Comparison of ENCODE assay signal across 9 cellular contexts in genomic region chr2:37616674-37616999, GRCh38. TPM values are rescaled to one million over a fixed set of nuclear protein-coding genes. Genes with fewer than 3 reads are reported as not detected.
A peak's percentile ranks its signal among the peaks of the same experiment; 100 is the strongest.
DNase-seq lines count a peak whose midpoint lies in the region; ATAC-seq, FAIRE-seq and TF ChIP-seq lines count a peak whose summit lies in the region.
"Had no signal": no experiment of that assay in that cellular context is flagged by ENCODE, and none has a peak within 500 bp of the region (broad histone marks: within the 10 kb centered on the region; RNA-seq: fewer than 3 reads in every experiment).

No MANE protein-coding gene starts in this region.

- no peak for TF ChIP-seq CTCF in GM12878 (IDR thresholded peaks at IDR 0.05 in 2 of 3, conservative IDR thresholded peaks at IDR 0.05 in 1 of 3; ENCODE audit: control insufficient read depth in 2 of 3, extremely low read depth in 1 of 3, insufficient read depth in 1 of 3, low read depth in 3 of 3, low read length in 3 of 3)

- H3K9me3 ChIP-seq in GM12878 (replicated peaks; ENCODE audit: control insufficient read depth, insufficient read depth, low read length) (no peaks in the 10 kb centered on the region; the same call in 2 of the 3 replicates), neuronal stem cell (replicated peaks in 1 of 2; ENCODE audit: control insufficient read depth in 2 of 2, insufficient read depth in 1 of 2, low read depth in 1 of 2, low read length in 2 of 2) (no peaks in the 10 kb centered on the region)

- H3K27me3 ChIP-seq in GM12878 (replicated peaks in 1 of 2; ENCODE audit: control insufficient read depth in 2 of 2, insufficient read depth in 2 of 2, low read length in 1 of 2) (no peaks in the 10 kb centered on the region), neuronal stem cell (ENCODE audit: control insufficient read depth in 3 of 3, insufficient read depth in 3 of 3, low read depth in 1 of 3, low read length in 3 of 3) (no peaks in the 10 kb centered on the region)

- H3K9ac ChIP-seq in GM12878 (ENCODE audit: control insufficient read depth, insufficient read depth, low read length), result no peak overlapping the region
- H3K9ac ChIP-seq in neuronal stem cell (ENCODE audit: low read depth, low read length, poor library complexity), result no peak overlapping the region

- in situ Hi-C loops in GM12878 (cut with MboI), result no loop called here

- no peaks in the 10 kb centered on the region for H4K20me1 ChIP-seq in GM12878 (ENCODE audit: control insufficient read depth, insufficient read depth)

- peaks cover 17% of the 10 kb centered on the region for H3K4me1 ChIP-seq in GM12878 (ENCODE audit: control insufficient read depth, insufficient read depth, low read length)
- peaks cover 0 to 4% of the 10 kb centered on the region in 2 donors for H3K4me1 ChIP-seq in neuronal stem cell (ENCODE audit: control insufficient read depth in 2 of 2, insufficient read depth in 1 of 2, low read depth in 1 of 2, low read length in 2 of 2)

- no peak overlapping the region for H2BK120ac ChIP-seq in neuronal stem cell (ENCODE audit: low read depth, low read length)

- no peak overlapping the region for H2BK5ac ChIP-seq in neuronal stem cell (ENCODE audit: low read length)

- POLR2A ChIA-PET in GM12878 (lab: Charles Lee), result interaction anchor here (1.4 to 3.9 kb wide), 3 partner anchors 9 to 27 kb away, joined by 3 to 16 read pairs (median 4); no protein-coding TSS in a partner anchor

- H3K79me1 ChIP-seq in neuronal stem cell (ENCODE audit: low read depth, low read length), result no peaks in the 10 kb centered on the region

- intact Hi-C loops in GM12878 (cut with micrococcal nuclease; ENCODE audit: unreplicated experiment), result no loop called here

- H3K79me2 ChIP-seq in GM12878 (ENCODE audit: control insufficient read depth, insufficient read depth, low read length), result peaks cover 19% of the 10 kb centered on the region

- DNase-seq in GM12878 (ENCODE audit: low read depth, low spot score) (no peak), NCI-H1105 treated with DMSO at 0.1 percent for 48 hours (lab: John Stamatoyannopoulos, UW) (no peak), DMS79 (lab: John Stamatoyannopoulos, UW) (no peak), neuronal stem cell (ENCODE audit: low spot score) (no peak), NOMO-1 treated with DMSO at 0.1 percent for 48 hours (lab: John Stamatoyannopoulos, UW; ENCODE audit: unreplicated experiment) (no peak)
- DNase-seq: NCI-H1694 had no signal

- no peak overlapping the region for H3K23ac ChIP-seq in neuronal stem cell (ENCODE audit: low read depth, low read length, poor library complexity)

- no peak overlapping the region for H3K18ac ChIP-seq in neuronal stem cell (ENCODE audit: low read length)

- no peak overlapping the region for H3K14ac ChIP-seq in neuronal stem cell (ENCODE audit: low read length)

- H3K4me3 ChIP-seq in GM12878, result no peak overlapping the region
- H3K4me3 ChIP-seq in skin epidermis, result no peak overlapping the region
- no peak overlapping the region for H3K4me3 ChIP-seq in neuronal stem cell (ENCODE audit: low read length in 2 of 2)

- TF ChIP-seq EP300 in GM12878 (IDR thresholded peaks at IDR 0.05; ENCODE audit: borderline replicate concordance in 1 of 2, control insufficient read depth in 1 of 2, low read depth in 2 of 2, low read length in 2 of 2), result no peak

- no peak overlapping the region for H3K4ac ChIP-seq in neuronal stem cell (ENCODE audit: low read length)

- CTCF ChIA-PET in GM12878 (lab: Yijun Ruan, JAX), result no interaction called here

- H3K4me2 ChIP-seq in GM12878 (ENCODE audit: control insufficient read depth, insufficient read depth) (peak overlapping the region; percentile 67; the same call in 1 of the 2 replicates), neuronal stem cell (ENCODE audit: insufficient read depth, low read length, poor library complexity, severe bottlenecking) (no peak overlapping the region)

- WGBS in GM12878 (ENCODE audit: insufficient coverage, insufficient replicate concordance, low lambda C conversion rate, missing lambda C conversion rate), result 95% methylated on average over 2 of the region's 2 CpGs
- WGBS in neuronal stem cell (ENCODE audit: extremely low coverage in 2 of 2, insufficient read length in 2 of 2, insufficient replicate concordance in 1 of 2), 2 donors, result no CpG with 5 or more reads among the region's 2 CpGs

- H2AFZ ChIP-seq in GM12878 (ENCODE audit: control insufficient read depth, low read depth, low read length), result no peak overlapping the region; the same call in 1 of the 2 replicates
- no peak overlapping the region for H2AFZ ChIP-seq in neuronal stem cell (ENCODE audit: low read length)

- no peak for TF ChIP-seq RAD21 in GM12878 (IDR thresholded peaks at IDR 0.05; ENCODE audit: insufficient read depth, low read depth, low read length)

- no peak overlapping the region for H4K8ac ChIP-seq in neuronal stem cell (ENCODE audit: low read depth, low read length)

- peak overlapping the region; percentile 72 for H3K27ac ChIP-seq in GM12878 (ENCODE audit: control insufficient read depth, insufficient read depth)
- peak overlapping the region in 11 of 21 experiments; percentile 14 to 88 (median 70) for H3K27ac ChIP-seq in skin epidermis
- H3K27ac ChIP-seq in neuronal stem cell (replicated peaks; ENCODE audit: low read length), result no peak overlapping the region

- H2BK12ac ChIP-seq in neuronal stem cell (ENCODE audit: low read length), result no peak overlapping the region

- no peak overlapping the region for H4K91ac ChIP-seq in neuronal stem cell (ENCODE audit: low read depth, low read length, poor library complexity)

- H3K36me3 ChIP-seq in GM12878 (ENCODE audit: control insufficient read depth in 2 of 2, insufficient read depth in 2 of 2, low read length in 1 of 2), result no peaks in the 10 kb centered on the region
- H3K36me3 ChIP-seq in neuronal stem cell (replicated peaks in 1 of 2; ENCODE audit: control insufficient read depth in 2 of 2, insufficient read depth in 2 of 2, low read length in 2 of 2), result no peaks in the 10 kb centered on the region

- no peak for TF ChIP-seq POLR2A in GM12878 (IDR thresholded peaks at IDR 0.05; ENCODE audit: low read depth, low read length)

- H2BK15ac ChIP-seq in neuronal stem cell (ENCODE audit: low read length), result no peak overlapping the region

- ATAC-seq in GM18858 (IDR thresholded peaks at IDR 0.05; ENCODE audit: unreplicated experiment), result peak; percentile 41
- peak; percentile 73 for ATAC-seq in HG02870 (IDR thresholded peaks at IDR 0.05; ENCODE audit: unreplicated experiment)
- ATAC-seq in GM12878, result peak; percentile 67

- no peak overlapping the region for H2AK5ac ChIP-seq in neuronal stem cell (ENCODE audit: low read depth, low read length)

- RAD21 ChIA-PET in GM12878 (lab: Charles Lee; ENCODE audit: unreplicated experiment), result interaction anchor here (1.1 to 2.5 kb wide), 5 partner anchors 24 to 58 kb away, joined by 3 to 8 read pairs (median 5); no protein-coding TSS in a partner anchor

- SMC1A ChIA-PET in GM12878 (lab: Charles Lee; ENCODE audit: uncharacterized antibody, unreplicated experiment), result interaction anchor here (0.7 to 2.2 kb wide), 7 partner anchors 9 to 203 kb away, joined by 3 to 8 read pairs (median 3); no protein-coding TSS in a partner anchor

- FAIRE-seq in GM12878 (lab: Jason Lieb, UNC), result peak; percentile 73

- no TSS peak for BruUV-seq in GM12878 (replicated peaks; lab: Mats Ljungman, UMichigan)

TF ChIP-seq in GM12878, 131 proteins besides CTCF, POLR2A, EP300 and RAD21 (continues in another document):
- TF ChIP-seq BCL3 (IDR thresholded peaks at IDR 0.05; ENCODE audit: borderline replicate concordance, insufficient read depth, low read depth, low read length, poor library complexity, severe bottlenecking), result peak; percentile 46
- TF ChIP-seq MTA2 (IDR thresholded peaks at IDR 0.05; ENCODE audit: low read depth), result 0 out of 2 replicates have a peak, but pooled peaks have one; percentile 5
- no peak for TF ChIP-seq MEF2B (IDR thresholded peaks at IDR 0.05; ENCODE audit: partially characterized antibody, poor library complexity, severe bottlenecking)
- TF ChIP-seq TCF12 (IDR thresholded peaks at IDR 0.05; ENCODE audit: low read depth, low read length), result peak; percentile 41; the same call in 1 of the 2 replicates
- no peak for TF ChIP-seq RB1 (IDR thresholded peaks at IDR 0.05; ENCODE audit: borderline replicate concordance)
- TF ChIP-seq ZZZ3 (IDR thresholded peaks at IDR 0.05; ENCODE audit: control insufficient read depth, insufficient read length, low read depth), result no peak
- no peak for TF ChIP-seq NFXL1 (IDR thresholded peaks at IDR 0.05; ENCODE audit: borderline replicate concordance)
- peak; percentile 33; the same call in 1 of the 2 replicates for TF ChIP-seq IKZF1 (conservative IDR thresholded peaks at IDR 0.05)

RNA-seq across cellular contexts. Expression of gene CDC42EP3, which starts 54.8 kb away (rescaled TPM):
- 36.3 and 37.4 TPM in 2 replicates for total RNA-seq in GM12878 (2013; cell fraction: nucleolus; rRNA removed)
- total RNA-seq in GM12878 (2014; rRNA removed), result 36.2 and 36.9 TPM in 2 replicates
- 44.6 and 46.5 TPM in 2 replicates for total RNA-seq in GM12878 (2014; rRNA removed; fragmentation: Illumina TruSeq; extraction: Trizol)
- 63.1 and 67.6 TPM in 2 replicates for total RNA-seq in GM12878 (2021)
- polyA plus RNA-seq in GM12878 (2011; ENCODE audit: low read depth), result 8.8 TPM
- 47.3 and 47.4 TPM in 2 replicates for polyA plus RNA-seq in GM12878 (2011; rRNA removed)
- 51.0 and 62.8 TPM in 2 replicates for polyA plus RNA-seq in GM12878 (2011; cell fraction: cytosol; rRNA removed)
- polyA plus RNA-seq in GM12878 (2011; cell fraction: nucleus; rRNA removed), result 33.6 and 47.7 TPM in 2 replicates
- polyA plus RNA-seq in GM12878 (2012), result 13.6 and 28.5 TPM in 2 replicates
- polyA plus RNA-seq in GM12878 (2014; fragmentation: Illumina TruSeq; extraction: Trizol), result 86.9 and 109 TPM in 2 replicates
- polyA plus RNA-seq in GM12878 (2014; fragmentation: Nextera tagmentation; extraction: Ambion mirVana), result 10 to 100 TPM; 11.8 to 16.1 TPM
- 59.1 and 61.4 TPM in 2 replicates for polyA plus RNA-seq in GM12878 (2014; rRNA removed)
- polyA plus RNA-seq in GM12878 (2016; fragmentation: Nextera tagmentation; extraction: Ambion mirVana), result 10 to 100 TPM; 58.4 to 66.1 TPM
- 32.6 and 52.1 TPM in 2 replicates for polyA minus RNA-seq in GM12878 (2011; rRNA and poly(A)+ RNA removed)
- polyA minus RNA-seq in GM12878 (2011; cell fraction: cytosol; rRNA and poly(A)+ RNA removed), result 18.0 and 24.0 TPM in 2 replicates
- 19.7 and 24.1 TPM in 2 replicates for polyA minus RNA-seq in GM12878 (2011; cell fraction: nucleus; rRNA and poly(A)+ RNA removed)
- polyA plus RNA-seq in neuronal stem cell (2013, experiment 1 of 2), result 32.1 TPM
- 31.5 TPM for polyA plus RNA-seq in neuronal stem cell (2013, experiment 2 of 2)
